1 cellular context compared by ENCODE assay signal in genomic region chr5:169832236-169832635, GRCh38.
TF ChIP-seq lines count a peak whose summit lies in the region.

No MANE protein-coding gene starts in this region.

TF ChIP-seq in HepG2, 621 proteins besides CTCF, POLR2A, EP300 and RAD21 (continued from another document):
- TF ChIP-seq CSRNP2 (CRISPR knock-in tag; conservative IDR thresholded peaks at IDR 0.05; ENCODE audit: low read depth) (no peak), HNRNPL (IDR thresholded peaks at IDR 0.05; ENCODE audit: low read depth, low read length) (no peak), GLMP (CRISPR knock-in tag; IDR thresholded peaks at IDR 0.05; ENCODE audit: borderline replicate concordance) (no peak), KDM5B (CRISPR knock-in tag; IDR thresholded peaks at IDR 0.05; ENCODE audit: borderline replicate concordance) (no peak), MLXIP (CRISPR knock-in tag; IDR thresholded peaks at IDR 0.05; ENCODE audit: borderline replicate concordance) (no peak), ZFY (CRISPR knock-in tag; IDR thresholded peaks at IDR 0.05) (no peak), ZNF737 (CRISPR knock-in tag; IDR thresholded peaks at IDR 0.05; ENCODE audit: borderline replicate concordance) (no peak), ATAD3A (CRISPR knock-in tag; IDR thresholded peaks at IDR 0.05) (no peak), ZNF615 (CRISPR knock-in tag; IDR thresholded peaks at IDR 0.05; ENCODE audit: borderline replicate concordance) (no peak), MXD3 (CRISPR knock-in tag; IDR thresholded peaks at IDR 0.05) (no peak), ZNF770 (CRISPR knock-in tag; IDR thresholded peaks at IDR 0.05) (no peak), SOX6 (IDR thresholded peaks at IDR 0.05) (no peak), SOX6 (CRISPR knock-in tag; IDR thresholded peaks at IDR 0.05) (no peak), MAZ (IDR thresholded peaks at IDR 0.05; ENCODE audit: borderline replicate concordance, low read depth, low read length) (no peak), MAZ (CRISPR knock-in tag; IDR thresholded peaks at IDR 0.05; ENCODE audit: low read depth) (no peak), ZNF614 (CRISPR knock-in tag; IDR thresholded peaks at IDR 0.05; ENCODE audit: borderline replicate concordance) (no peak), BCL6 (CRISPR knock-in tag; IDR thresholded peaks at IDR 0.05) (no peak), HINFP (CRISPR knock-in tag; IDR thresholded peaks at IDR 0.05; ENCODE audit: low read depth) (no peak)
TF ChIP-seq in HepG2: peak in this region for 0.
